19 cellular contexts compared by ENCODE assay signal in the genomic region with DNA sequence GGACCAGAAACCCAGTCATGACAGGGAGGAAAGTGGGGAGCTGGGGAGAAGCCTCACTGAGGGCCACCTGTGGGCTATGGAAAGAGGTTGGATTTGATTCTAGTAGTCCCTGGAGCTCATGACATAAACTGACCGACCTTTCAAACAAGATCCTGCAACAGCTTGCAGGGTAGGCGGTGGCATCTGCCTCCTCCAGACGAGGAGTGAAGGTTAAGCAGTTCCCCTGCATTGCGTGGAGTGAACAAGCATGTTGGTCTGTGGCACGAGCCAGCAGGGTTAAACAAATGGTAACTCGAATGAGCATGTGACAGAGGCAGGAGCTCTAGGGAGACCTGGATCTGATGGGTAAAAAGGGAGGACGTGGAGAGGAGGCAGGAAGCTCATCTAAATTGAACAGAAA. TPM values are rescaled to one million over a fixed set of nuclear protein-coding genes. Genes with fewer than 3 reads are reported as not detected.
A peak's percentile ranks its signal among the peaks of the same experiment; 100 is the strongest.
DNase-seq lines count a peak whose midpoint lies in the region; ATAC-seq and TF ChIP-seq lines count a peak whose summit lies in the region.
"Had no signal": no experiment of that assay in that cellular context is flagged by ENCODE, and none has a peak within 500 bp of the region (broad histone marks: within the 10 kb centered on the region; RNA-seq: fewer than 3 reads in every experiment).

No MANE protein-coding gene starts in this region.

- intact Hi-C loops in mammary epithelial cell (cut with micrococcal nuclease) = loop anchor here (2.0 kb wide), 1 partner anchor 20 kb away; no protein-coding TSS in a partner anchor

- TF ChIP-seq CTCF in mammary epithelial cell (conservative IDR thresholded peaks at IDR 0.05 in 1 of 2, IDR thresholded peaks at IDR 0.05 in 1 of 2; ENCODE audit: extremely low read depth in 1 of 2, insufficient read depth in 1 of 2, low read depth in 1 of 2, low read length in 2 of 2) = no peak
- TF ChIP-seq CTCF in foreskin keratinocyte (conservative IDR thresholded peaks at IDR 0.05) = no peak

- peaks cover 55% of the 10 kb centered on the region for H3K4me1 ChIP-seq in mammary epithelial cell (ENCODE audit: insufficient read depth, low read length)
- peaks cover 35% of the 10 kb centered on the region for H3K4me1 ChIP-seq in foreskin keratinocyte

- no peaks in the 10 kb centered on the region for H3K79me2 ChIP-seq in mammary epithelial cell (ENCODE audit: insufficient read depth, low read length)

- H2AFZ ChIP-seq in mammary epithelial cell (ENCODE audit: low read depth, low read length) = peak overlapping the region; percentile 41

- dilution Hi-C loops in mammary epithelial cell (cut with HindIII; ENCODE audit: low sequenced_read_pairs) = no loop called here

- peak overlapping the region; percentile 9 for H3K4me2 ChIP-seq in mammary epithelial cell (ENCODE audit: insufficient read depth, low read depth, low read length)
- H3K4me2 ChIP-seq: BLaER1 treated with 17β-estradiol and CSF1 and Interleukin-3, amounts not matched to agents 10 nM and 100 nM had no signal

- no peak for ATAC-seq in foreskin keratinocyte
- ATAC-seq: Right ventricle myocardium inferior had no signal

- CTCF ChIA-PET in mammary epithelial cell (lab: Charles Lee; ENCODE audit: low non-redundant PET) = no interaction called here

- H3K36me3 ChIP-seq in mammary epithelial cell (ENCODE audit: insufficient read depth, low read length) = no peaks in the 10 kb centered on the region
- H3K36me3 ChIP-seq: BLaER1 treated with 17β-estradiol and CSF1 and Interleukin-3, amounts not matched to agents 10 nM and 100 nM had no signal

- no peak overlapping the region for H3K4me3 ChIP-seq in mammary epithelial cell (replicated peaks in 1 of 3; ENCODE audit: insufficient read depth in 1 of 3, low read depth in 2 of 3, low read length in 3 of 3)
- H3K4me3 ChIP-seq: BLaER1 treated with 17β-estradiol and CSF1 and Interleukin-3, amounts not matched to agents 10 nM and 100 nM had no signal

- H3K27me3 ChIP-seq in mammary epithelial cell (ENCODE audit: insufficient read depth, low read length) (no peaks in the 10 kb centered on the region), foreskin keratinocyte (no peaks in the 10 kb centered on the region)
- H3K27me3 ChIP-seq: BLaER1 treated with 17β-estradiol and CSF1 and Interleukin-3, amounts not matched to agents 10 nM and 100 nM had no signal

- H3K9me3 ChIP-seq in mammary epithelial cell (replicated peaks; ENCODE audit: insufficient read depth, low read length) = no peaks in the 10 kb centered on the region
- H3K9me3 ChIP-seq: BLaER1 treated with 17β-estradiol and CSF1 and Interleukin-3, amounts not matched to agents 10 nM and 100 nM; SK-N-SH had no signal

- WGBS in mammary epithelial cell (ENCODE audit: low coverage, missing lambda C conversion rate) = 90% methylated on average over 7 of the region's 7 CpGs

- peak overlapping the region; percentile 92 for H3K27ac ChIP-seq in mammary epithelial cell (ENCODE audit: insufficient read depth, low read depth, low read length)
- peak overlapping the region; percentile 100 for H3K27ac ChIP-seq in foreskin keratinocyte
- H3K27ac ChIP-seq: BLaER1 treated with 17β-estradiol and CSF1 and Interleukin-3, amounts not matched to agents 10 nM and 100 nM had no signal

- peak; percentile 34 for DNase-seq in activated effector memory CD4-positive, alpha-beta T cell treated with anti-CD3 and anti-CD28 coated beads, Interleukin-2, amount 50 U/mL, for 16 hours
- no peak for DNase-seq in activated effector memory CD4-positive, alpha-beta T cell treated with Interleukin-2 at 50 U/mL for 16 hours
- DNase-seq in mammary epithelial cell = no peak
- no peak for DNase-seq in foreskin keratinocyte
- DNase-seq in activated CD4-positive, alpha-beta T cell treated with anti-CD3 and anti-CD28 coated beads, Interleukin-2, amount 50 U/mL, for 48 hours = no peak
- no peak for DNase-seq in middle frontal gyrus (ENCODE audit: extremely low spot score, low spot score)
- no peak for DNase-seq in superior temporal gyrus (ENCODE audit: extremely low spot score)
- no peak for DNase-seq in GF-D8 (lab: John Stamatoyannopoulos, UW)
- DNase-seq: 8988T, DMS153, H7, Karpas-422, NCI-H1105 treated with DMSO at 0.1 percent for 48 hours, NCI-H187, NCI-H446, OCI-M1, SK-N-SH had no signal

- H4K20me1 ChIP-seq in mammary epithelial cell (ENCODE audit: insufficient read depth, low read length) = no peaks in the 10 kb centered on the region
- H4K20me1 ChIP-seq: BLaER1 treated with 17β-estradiol and CSF1 and Interleukin-3, amounts not matched to agents 10 nM and 100 nM had no signal

- H3K9ac ChIP-seq in mammary epithelial cell (ENCODE audit: insufficient read depth, low read length) = peak overlapping the region; percentile 60
- H3K9ac ChIP-seq: BLaER1 treated with 17β-estradiol and CSF1 and Interleukin-3, amounts not matched to agents 10 nM and 100 nM; SK-N-SH had no signal

- in situ Hi-C loops in mammary epithelial cell (cut with MboI; ENCODE audit: low sequenced_read_pairs in 2 of 2) = no loop called here

- no TSS peak for BruUV-seq in mammary epithelial cell (replicated peaks; lab: Mats Ljungman, UMichigan)

RNA-seq across cellular contexts. Expression of gene TGM4, which starts 12.7 kb away (rescaled TPM):
- total RNA-seq in mammary epithelial cell (1 to 10 TPM in 1 of 2 donors, under 1 TPM in 1; 0.33 to 1.2 TPM), foreskin keratinocyte (1.3 TPM in 2 replicates)
- polyA plus RNA-seq in mammary epithelial cell (1.6 TPM), foreskin keratinocyte (0.76 and 0.83 TPM in 2 replicates)
- polyA minus RNA-seq in mammary epithelial cell = 3.4 TPM
- total RNA-seq: H7, Right ventricle myocardium inferior had no signal

RNA-seq across cellular contexts. Expression of gene TMEM42, which starts 25.4 kb away (rescaled TPM):
- total RNA-seq in mammary epithelial cell (10 to 100 TPM; 11.8 to 12.9 TPM), foreskin keratinocyte (12.2 and 15.8 TPM in 2 replicates)
- polyA plus RNA-seq in mammary epithelial cell (8.3 TPM), foreskin keratinocyte (17.1 and 19.8 TPM in 2 replicates)
- polyA minus RNA-seq in mammary epithelial cell = not detected
